Comparison of ENCODE assay signal across 28 cellular contexts in genomic region chr1:35175067-35176001, GRCh38. TPM values are rescaled to one million over a fixed set of nuclear protein-coding genes. Genes with fewer than 3 reads are reported as not detected.
DNase-seq lines count a peak whose midpoint lies in the region; ATAC-seq and TF ChIP-seq lines count a peak whose summit lies in the region.
"Had no signal": no experiment of that assay in that cellular context is flagged by ENCODE, and none has a peak within 500 bp of the region (broad histone marks: within the 10 kb centered on the region; RNA-seq: fewer than 3 reads in every experiment).

No MANE protein-coding gene starts in this region.

- dilution Hi-C loops in mammary epithelial cell (cut with HindIII; ENCODE audit: low sequenced_read_pairs): no loop called here

- H3K27me3 Mint-ChIP-seq in activated naive CD4-positive, alpha-beta T cell treated with anti-CD3 and anti-CD28 coated beads, Interleukin-2, amount 50 U/mL, for 24 hours: no peaks in the 10 kb centered on the region
- H3K27me3 Mint-ChIP-seq in endodermal cell (ENCODE audit: insufficient read depth): no peaks in the 10 kb centered on the region
- H3K27me3 Mint-ChIP-seq in stimulated activated naive B cell treated with anti-CD40 and anti-IgM and Interleukin-4, amounts not matched to agents 10 μg/mL and 1 μg/mL and 100 μg/mL, for 72 hours: no peaks in the 10 kb centered on the region
- H3K27me3 Mint-ChIP-seq: activated T-cell treated with anti-CD3 and anti-CD28 coated beads, Interleukin-2, amount 50 U/mL, for 24 hours; CD8-positive, alpha-beta memory T cell; dendritic cell treated with granulocyte-macrophage colony-stimulating factor and Interleukin-4, amounts not matched to agents 40 ng/mL and 50 ng/mL, for 4 days; naive thymus-derived CD4-positive, alpha-beta T cell had no signal

- TF ChIP-seq CTCF in endodermal cell (conservative IDR thresholded peaks at IDR 0.05): no peak
- TF ChIP-seq CTCF in mammary epithelial cell (conservative IDR thresholded peaks at IDR 0.05 in 1 of 2, IDR thresholded peaks at IDR 0.05 in 1 of 2; ENCODE audit: extremely low read depth in 1 of 2, insufficient read depth in 1 of 2, low read depth in 1 of 2, low read length in 2 of 2): no peak

- peaks cover 30% of the 10 kb centered on the region for H3K79me2 ChIP-seq in mammary epithelial cell (ENCODE audit: insufficient read depth, low read length)

- H3K27ac Mint-ChIP-seq in activated naive CD4-positive, alpha-beta T cell treated with anti-CD3 and anti-CD28 coated beads, Interleukin-2, amount 50 U/mL, for 24 hours: peak overlapping the region; percentile 46
- H3K27ac Mint-ChIP-seq in activated naive CD4-positive, alpha-beta T cell treated with anti-CD3 and anti-CD28 coated beads, Interleukin-2, amount 50 U/mL, for 72 hours: peak overlapping the region in 1 of 2 donors; percentile 29
- H3K27ac Mint-ChIP-seq in endodermal cell: peak overlapping the region; percentile 37
- H3K27ac Mint-ChIP-seq in stimulated activated naive B cell treated with anti-CD40 and anti-IgM and Interleukin-4, amounts not matched to agents 10 μg/mL and 1 μg/mL and 100 μg/mL, for 72 hours: peak overlapping the region; percentile 47
- H3K27ac Mint-ChIP-seq: dendritic cell treated with granulocyte-macrophage colony-stimulating factor and Interleukin-4, amounts not matched to agents 40 ng/mL and 50 ng/mL, for 4 days had no signal

- H3K4me3 ChIP-seq in endodermal cell (ENCODE audit: low read length) (no peak overlapping the region), mammary epithelial cell (replicated peaks in 1 of 3; ENCODE audit: insufficient read depth in 1 of 3, low read depth in 2 of 3, low read length in 3 of 3) (no peak overlapping the region)
- H3K4me3 ChIP-seq: gastrocnemius medialis, Peyer's patch had no signal

- no peaks in the 10 kb centered on the region for H3K9me3 Mint-ChIP-seq in activated naive CD4-positive, alpha-beta T cell treated with anti-CD3 and anti-CD28 coated beads, Interleukin-2, amount 50 U/mL, for 24 hours
- H3K9me3 Mint-ChIP-seq in activated naive CD4-positive, alpha-beta T cell treated with anti-CD3 and anti-CD28 coated beads, Interleukin-2, amount 50 U/mL, for 72 hours: no peaks in the 10 kb centered on the region
- H3K9me3 Mint-ChIP-seq in endodermal cell: no peaks in the 10 kb centered on the region
- no peaks in the 10 kb centered on the region for H3K9me3 Mint-ChIP-seq in stimulated activated naive B cell treated with anti-CD40 and anti-IgM and Interleukin-4, amounts not matched to agents 10 μg/mL and 1 μg/mL and 100 μg/mL, for 72 hours
- H3K9me3 Mint-ChIP-seq: activated T-cell treated with anti-CD3 and anti-CD28 coated beads, Interleukin-2, amount 50 U/mL, for 24 hours; CD8-positive, alpha-beta memory T cell; dendritic cell treated with granulocyte-macrophage colony-stimulating factor and Interleukin-4, amounts not matched to agents 40 ng/mL and 50 ng/mL, for 4 days; naive thymus-derived CD4-positive, alpha-beta T cell had no signal

- ATAC-seq in activated naive CD4-positive, alpha-beta T cell treated with anti-CD3 and anti-CD28 coated beads, Interleukin-2, amount 50 U/mL, for 72 hours: no peak
- ATAC-seq in stimulated activated naive B cell treated with anti-CD40 and anti-IgM and Interleukin-4, amounts not matched to agents 10 μg/mL and 1 μg/mL and 100 μg/mL, for 72 hours (replicated peaks): no peak
- no peak for ATAC-seq in GM18870 (IDR thresholded peaks at IDR 0.05; ENCODE audit: unreplicated experiment)
- ATAC-seq in GM21360 (IDR thresholded peaks at IDR 0.05; ENCODE audit: unreplicated experiment): no peak
- ATAC-seq: gastrocnemius medialis; naive thymus-derived CD4-positive, alpha-beta T cell had no signal

- H3K4me3 Mint-ChIP-seq in activated naive CD4-positive, alpha-beta T cell treated with anti-CD3 and anti-CD28 coated beads, Interleukin-2, amount 50 U/mL, for 24 hours: no peak overlapping the region
- H3K4me3 Mint-ChIP-seq in endodermal cell: no peak overlapping the region
- no peak overlapping the region for H3K4me3 Mint-ChIP-seq in stimulated activated naive B cell treated with anti-CD40 and anti-IgM and Interleukin-4, amounts not matched to agents 10 μg/mL and 1 μg/mL and 100 μg/mL, for 72 hours
- H3K4me3 Mint-ChIP-seq: activated T-cell treated with anti-CD3 and anti-CD28 coated beads, Interleukin-2, amount 50 U/mL, for 24 hours; CD8-positive, alpha-beta memory T cell; dendritic cell treated with granulocyte-macrophage colony-stimulating factor and Interleukin-4, amounts not matched to agents 40 ng/mL and 50 ng/mL, for 4 days had no signal

- H3K9ac ChIP-seq in endodermal cell (ENCODE audit: extremely low read depth, low read length, poor library complexity, severe bottlenecking) (no peak overlapping the region), mammary epithelial cell (ENCODE audit: insufficient read depth, low read length) (no peak overlapping the region)

- peaks cover 23% of the 10 kb centered on the region for H3K4me1 Mint-ChIP-seq in activated naive CD4-positive, alpha-beta T cell treated with anti-CD3 and anti-CD28 coated beads, Interleukin-2, amount 50 U/mL, for 24 hours
- peaks cover 27% of the 10 kb centered on the region for H3K4me1 Mint-ChIP-seq in endodermal cell
- H3K4me1 Mint-ChIP-seq in stimulated activated naive B cell treated with anti-CD40 and anti-IgM and Interleukin-4, amounts not matched to agents 10 μg/mL and 1 μg/mL and 100 μg/mL, for 72 hours: peaks cover 2 to 9% of the 10 kb centered on the region in 2 donors

- peaks cover 13% of the 10 kb centered on the region for H4K20me1 ChIP-seq in mammary epithelial cell (ENCODE audit: insufficient read depth, low read length)

- no peaks in the 10 kb centered on the region for H3K27me3 ChIP-seq in endodermal cell (ENCODE audit: control insufficient read depth, insufficient read depth, low read length, poor library complexity, severe bottlenecking)
- H3K27me3 ChIP-seq in mammary epithelial cell (ENCODE audit: insufficient read depth, low read length): no peaks in the 10 kb centered on the region
- H3K27me3 ChIP-seq: gastrocnemius medialis, Peyer's patch had no signal

- DNase-seq in activated naive CD4-positive, alpha-beta T cell treated with anti-CD3 and anti-CD28 coated beads, Interleukin-2, amount 50 U/mL, for 72 hours (ENCODE audit: low spot score in 2 of 2): no peak
- DNase-seq in NAMALWA (ENCODE audit: low spot score) (peak; percentile 30), endodermal cell (no peak), mammary epithelial cell (no peak)
- no peak for DNase-seq in stimulated activated naive B cell treated with anti-CD40 and anti-IgM and Interleukin-4, amounts not matched to agents 10 μg/mL and 1 μg/mL and 100 μg/mL, for 72 hours
- DNase-seq: activated CD4-positive, alpha-beta T cell treated with anti-CD3 and anti-CD28 coated beads for 48 hours; activated CD8-positive, alpha-beta memory T cell treated with anti-CD3 and anti-CD28 coated beads for 24 hours; activated gamma-delta T cell treated with Interleukin-2 at 50 U/mL for 16 hours; activated T-cell treated with anti-CD3 and anti-CD28 coated beads, Interleukin-2, amount 50 U/mL, for 24 hours; CD8-positive, alpha-beta memory T cell; central memory CD4-positive, alpha-beta T cell; gastrocnemius medialis; Kasumi-1; kidney glomerular epithelial cell; midbrain; naive thymus-derived CD4-positive, alpha-beta T cell; NCI-H1436 treated with DMSO at 0.1 percent for 48 hours; NCI-H2081 treated with DMSO at 0.1 percent for 48 hours; Peyer's patch; SHP77; stimulated activated CD4-positive, alpha-beta T cell treated with anti-CD3 and anti-CD28 coated beads, Interleukin-4, amount 100 ng/mL, for 24 hours; SW 1271; T-helper 9 cell; WERI-Rb-1 had no signal

- WGBS in endodermal cell (ENCODE audit: insufficient coverage in 1 of 2, insufficient read length in 1 of 2), 2 experiments: 92 to 96% methylated on average over 7 to 10 of the region's 10 CpGs
- 86% methylated on average over 8 of the region's 10 CpGs for WGBS in mammary epithelial cell (ENCODE audit: low coverage, missing lambda C conversion rate)

- H3K4me1 ChIP-seq in endodermal cell (ENCODE audit: control insufficient read depth, insufficient read depth, low read length) (peaks cover 11% of the 10 kb centered on the region), mammary epithelial cell (ENCODE audit: insufficient read depth, low read length) (no peaks in the 10 kb centered on the region)

- in situ Hi-C loops in mammary epithelial cell (cut with MboI; ENCODE audit: low sequenced_read_pairs in 2 of 2): no loop called here

- H3K36me3 ChIP-seq in endodermal cell (ENCODE audit: control insufficient read depth, insufficient read depth, low read length): peaks cover 53% of the 10 kb centered on the region
- H3K36me3 ChIP-seq in mammary epithelial cell (ENCODE audit: insufficient read depth, low read length): peaks cover 40% of the 10 kb centered on the region

- CTCF ChIA-PET in mammary epithelial cell (lab: Charles Lee; ENCODE audit: low non-redundant PET): no interaction called here

- BruUV-seq in mammary epithelial cell (replicated peaks; lab: Mats Ljungman, UMichigan): no TSS peak

- H3K27ac ChIP-seq in endodermal cell (ENCODE audit: low read depth, low read length) (no peak overlapping the region), mammary epithelial cell (ENCODE audit: insufficient read depth, low read depth, low read length) (no peak overlapping the region)
- H3K27ac ChIP-seq: gastrocnemius medialis, Peyer's patch, WERI-Rb-1 had no signal

- intact Hi-C loops in mammary epithelial cell (cut with micrococcal nuclease): no loop called here

- H3K9me3 ChIP-seq in endodermal cell (ENCODE audit: control insufficient read depth, low read length) (no peaks in the 10 kb centered on the region), mammary epithelial cell (replicated peaks; ENCODE audit: insufficient read depth, low read length) (no peaks in the 10 kb centered on the region)
- H3K9me3 ChIP-seq: gastrocnemius medialis, Peyer's patch had no signal

- no peak overlapping the region for H3K4me2 ChIP-seq in mammary epithelial cell (ENCODE audit: insufficient read depth, low read depth, low read length)

- H3K36me3 Mint-ChIP-seq in activated naive CD4-positive, alpha-beta T cell treated with anti-CD3 and anti-CD28 coated beads, Interleukin-2, amount 50 U/mL, for 24 hours: peaks cover 10% of the 10 kb centered on the region
- H3K36me3 Mint-ChIP-seq in activated naive CD4-positive, alpha-beta T cell treated with anti-CD3 and anti-CD28 coated beads, Interleukin-2, amount 50 U/mL, for 72 hours: peaks cover 7 to 34% of the 10 kb centered on the region in 2 donors
- H3K36me3 Mint-ChIP-seq in endodermal cell (ENCODE audit: low read depth): peaks cover 52% of the 10 kb centered on the region
- peaks cover 24 to 50% of the 10 kb centered on the region in 2 donors for H3K36me3 Mint-ChIP-seq in stimulated activated naive B cell treated with anti-CD40 and anti-IgM and Interleukin-4, amounts not matched to agents 10 μg/mL and 1 μg/mL and 100 μg/mL, for 72 hours

- H2AFZ ChIP-seq in mammary epithelial cell (ENCODE audit: low read depth, low read length): no peak overlapping the region

RNA-seq across cellular contexts. Expression of gene SFPQ, which starts 17.6 kb away (rescaled TPM):
- 100 to 1,000 TPM; 191 to 344 TPM for total RNA-seq in activated naive CD4-positive, alpha-beta T cell treated with anti-CD3 and anti-CD28 coated beads, Interleukin-2, amount 50 U/mL, for 72 hours
- 100 to 1,000 TPM; 350 to 491 TPM for total RNA-seq in endodermal cell
- polyA plus RNA-seq in endodermal cell (2013, experiment 1 of 2): 290 TPM
- polyA plus RNA-seq in endodermal cell (2013, experiment 2 of 2): 263 TPM
- total RNA-seq in mammary epithelial cell: 100 to 1,000 TPM; 156 to 255 TPM
- 69.9 TPM for polyA plus RNA-seq in mammary epithelial cell
- polyA minus RNA-seq in mammary epithelial cell: 55.5 TPM
